Comparison of ENCODE assay signal across 29 cellular contexts in the genomic region with DNA sequence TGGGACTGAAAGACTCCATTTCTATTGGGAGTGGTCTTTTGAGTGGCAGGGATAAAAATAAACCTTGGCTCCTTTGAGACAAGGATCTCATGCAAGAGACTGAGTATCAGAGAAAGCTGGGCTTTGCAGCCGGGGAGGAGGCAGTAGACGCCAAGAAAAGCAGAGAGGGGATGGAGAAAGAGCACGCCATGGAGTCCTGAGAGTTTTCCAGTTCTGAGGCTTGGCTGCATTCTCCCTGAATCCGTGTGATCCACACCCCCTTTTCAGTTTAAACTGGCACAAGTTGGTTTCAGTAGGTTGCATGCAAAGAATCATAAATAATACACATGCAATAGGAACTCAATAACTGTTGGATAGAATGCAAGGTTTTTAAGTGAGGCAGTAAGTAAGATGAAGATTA. TPM values are rescaled to one million over a fixed set of nuclear protein-coding genes. Genes with fewer than 3 reads are reported as not detected.
"Had no signal": no experiment of that assay in that cellular context is flagged by ENCODE, and none has a peak within 500 bp of the region (broad histone marks: within the 10 kb centered on the region; RNA-seq: fewer than 3 reads in every experiment).

No MANE protein-coding gene starts in this region.

- H3K9me3 Mint-ChIP-seq: activated CD4-positive, alpha-beta memory T cell treated with anti-CD3 and anti-CD28 coated beads, Interleukin-2, amount 10 ng/mL, durations not matched to agents 7 days and 5 days; activated CD4-positive, alpha-beta T cell treated with anti-CD3 and anti-CD28 coated beads, Interleukin-2, amount 10 ng/mL, durations not matched to agents 7 days and 5 days; activated T-cell treated with anti-CD3 and anti-CD28 coated beads, Interleukin-2, amount 50 U/mL, for 24 hours; dendritic cell treated with granulocyte-macrophage colony-stimulating factor and Interleukin-4, amounts not matched to agents 40 ng/mL and 50 ng/mL, for 4 days; endodermal cell; mesothelial cell of epicardium; naive thymus-derived CD8-positive, alpha-beta T cell; neural progenitor cell; type B pancreatic cell; WTC11 had no signal

- H3K4me3 Mint-ChIP-seq: activated CD4-positive, alpha-beta memory T cell treated with anti-CD3 and anti-CD28 coated beads, Interleukin-2, amount 10 ng/mL, durations not matched to agents 7 days and 5 days; activated CD4-positive, alpha-beta T cell treated with anti-CD3 and anti-CD28 coated beads, Interleukin-2, amount 10 ng/mL, durations not matched to agents 7 days and 5 days; activated T-cell treated with anti-CD3 and anti-CD28 coated beads, Interleukin-2, amount 50 U/mL, for 24 hours; dendritic cell treated with granulocyte-macrophage colony-stimulating factor and Interleukin-4, amounts not matched to agents 40 ng/mL and 50 ng/mL, for 4 days; endodermal cell; mesothelial cell of epicardium; naive thymus-derived CD8-positive, alpha-beta T cell; neural progenitor cell; type B pancreatic cell; WTC11 had no signal

- H3K4me1 Mint-ChIP-seq: activated CD4-positive, alpha-beta memory T cell treated with anti-CD3 and anti-CD28 coated beads, Interleukin-2, amount 10 ng/mL, durations not matched to agents 7 days and 5 days; activated CD4-positive, alpha-beta T cell treated with anti-CD3 and anti-CD28 coated beads, Interleukin-2, amount 10 ng/mL, durations not matched to agents 7 days and 5 days; neural progenitor cell had no signal

- H3K27me3 ChIP-seq: body of pancreas, cardiac muscle cell, hepatocyte, neural progenitor cell, spleen, uterus had no signal

- H3K9me3 ChIP-seq: body of pancreas, spleen, thoracic aorta, uterus had no signal

- H2AFZ ChIP-seq: hepatocyte, neural progenitor cell had no signal

- H3K4me2 ChIP-seq: hepatocyte, neural progenitor cell had no signal

- DNase-seq: activated CD4-positive, alpha-beta memory T cell treated with anti-CD3 and anti-CD28 coated beads, Interleukin-2, amount 10 ng/mL, durations not matched to agents 7 days and 5 days; activated CD4-positive, alpha-beta T cell treated with anti-CD3 and anti-CD28 coated beads for 1 hour; activated CD4-positive, alpha-beta T cell treated with anti-CD3 and anti-CD28 coated beads, Interleukin-2, amount 10 ng/mL, durations not matched to agents 7 days and 5 days; activated CD8-positive, alpha-beta memory T cell treated with anti-CD3 and anti-CD28 coated beads, Interleukin-2, amount 50 U/mL, for 48 hours; activated gamma-delta T cell; activated naive CD4-positive, alpha-beta T cell treated with anti-CD3 and anti-CD28 coated beads, Interleukin-2, amount 50 U/mL, for 16 hours; activated T-cell treated with anti-CD3 and anti-CD28 coated beads, Interleukin-2, amount 50 U/mL, for 24 hours; amygdala; body of pancreas; cerebellar nuclear complex; endodermal cell; foreskin melanocyte; left cardiac atrium; naive thymus-derived CD8-positive, alpha-beta T cell; posterior cingulate gyrus; right cardiac atrium; spleen; T-helper 2 cell; uterus had no signal

- H3K27me3 Mint-ChIP-seq: activated T-cell treated with anti-CD3 and anti-CD28 coated beads, Interleukin-2, amount 50 U/mL, for 24 hours; type B pancreatic cell had no signal

- H3K9ac ChIP-seq: neural progenitor cell had no signal

- H3K36me3 ChIP-seq: cardiac muscle cell, neural progenitor cell, spleen, thoracic aorta, uterus had no signal

- H3K79me2 ChIP-seq: hepatocyte had no signal

- H3K4me3 ChIP-seq: body of pancreas, cardiac muscle cell, hepatocyte, neural progenitor cell, spleen, thoracic aorta, uterus had no signal

- H3K4me1 ChIP-seq: spleen, uterus had no signal

- H3K27ac Mint-ChIP-seq: activated CD4-positive, alpha-beta memory T cell treated with anti-CD3 and anti-CD28 coated beads, Interleukin-2, amount 10 ng/mL, durations not matched to agents 7 days and 5 days; activated CD4-positive, alpha-beta T cell treated with anti-CD3 and anti-CD28 coated beads, Interleukin-2, amount 10 ng/mL, durations not matched to agents 7 days and 5 days; activated T-cell treated with anti-CD3 and anti-CD28 coated beads, Interleukin-2, amount 50 U/mL, for 24 hours; dendritic cell treated with granulocyte-macrophage colony-stimulating factor and Interleukin-4, amounts not matched to agents 40 ng/mL and 50 ng/mL, for 4 days; endodermal cell; mesothelial cell of epicardium; naive thymus-derived CD8-positive, alpha-beta T cell; neural progenitor cell; type B pancreatic cell; WTC11 had no signal

- H3K36me3 Mint-ChIP-seq: mesothelial cell of epicardium; naive thymus-derived CD8-positive, alpha-beta T cell; neural progenitor cell; type B pancreatic cell; WTC11 had no signal

- H3K27ac ChIP-seq: body of pancreas, cardiac muscle cell, hepatocyte, neural progenitor cell, spleen, uterus had no signal

RNA-seq across cellular contexts. Expression of gene SEMA5B, which starts 26.9 kb away (rescaled TPM):
- total RNA-seq: activated CD4-positive, alpha-beta T cell treated with anti-CD3 and anti-CD28 coated beads, Interleukin-2, amount 10 ng/mL, durations not matched to agents 7 days and 5 days; esophagus mucosa; glomerular endothelial cell had no signal
- polyA plus RNA-seq: naive thymus-derived CD8-positive, alpha-beta T cell had no signal
